In genomic region chr11:84819561-84819960, GRCh38 we compare ENCODE assay signal across 28 cellular contexts.
A peak's percentile ranks its signal among the peaks of the same experiment; 100 is the strongest.
DNase-seq lines count a peak whose midpoint lies in the region; ATAC-seq, FAIRE-seq and TF ChIP-seq lines count a peak whose summit lies in the region.
"Had no signal": no experiment of that assay in that cellular context is flagged by ENCODE, and none has a peak within 500 bp of the region (broad histone marks: within the 10 kb centered on the region; RNA-seq: fewer than 3 reads in every experiment).

No MANE protein-coding gene starts in this region.

- TF ChIP-seq EP300 in tibial nerve (IDR thresholded peaks at IDR 0.05): no peak

- H3K4me3 ChIP-seq in AG10803 (ENCODE audit: low read length): no peak overlapping the region
- no peak overlapping the region for H3K4me3 ChIP-seq in astrocyte (ENCODE audit: insufficient read depth, low read depth, low read length)
- H3K4me3 ChIP-seq in mesendoderm (ENCODE audit: low read length): no peak overlapping the region
- no peak overlapping the region for H3K4me3 ChIP-seq in tibial nerve
- H3K4me3 ChIP-seq: lower lobe of right lung, ovary, SJSA1, skin epidermis had no signal

- no peak overlapping the region for H3K18ac ChIP-seq in mesendoderm (ENCODE audit: low read length)

- H2AK5ac ChIP-seq in mesendoderm (ENCODE audit: low read length): no peak overlapping the region

- no peak for ATAC-seq in GM21723 (IDR thresholded peaks at IDR 0.05; ENCODE audit: unreplicated experiment)
- ATAC-seq: activated naive CD4-positive, alpha-beta T cell treated with anti-CD3 and anti-CD28 coated beads, Interleukin-2, amount 50 U/mL, for 72 hours; effector memory CD8-positive, alpha-beta T cell; lower lobe of right lung; natural killer cell treated with Interleukin-12 subunit alpha and Interleukin-12 subunit beta and Interleukin-15 and Interleukin-18, amount 100 ng/mL, for 72 hours; stimulated activated memory B cell treated with anti-CD40 and anti-IgM and Interleukin-4, amounts not matched to agents 10 μg/mL and 1 μg/mL and 100 μg/mL, for 72 hours had no signal

- no peak overlapping the region for H3K56ac ChIP-seq in mesendoderm (ENCODE audit: low read length)

- H3K79me2 ChIP-seq in astrocyte (ENCODE audit: insufficient read depth, low read length) (no peaks in the 10 kb centered on the region), mesendoderm (ENCODE audit: control insufficient read depth, insufficient read depth, low read length) (no peaks in the 10 kb centered on the region)

- H3K27ac ChIP-seq in astrocyte (ENCODE audit: low read depth, low read length) (no peak overlapping the region), mesendoderm (ENCODE audit: low read depth, low read length) (no peak overlapping the region), tibial nerve (no peak overlapping the region)
- H3K27ac ChIP-seq: lower lobe of right lung, ovary, SJSA1, skin epidermis had no signal

- H4K5ac ChIP-seq in mesendoderm (ENCODE audit: low read length): no peak overlapping the region

- no peaks in the 10 kb centered on the region for H3K79me1 ChIP-seq in mesendoderm (ENCODE audit: low read length)

- no peak overlapping the region for H4K8ac ChIP-seq in mesendoderm (ENCODE audit: low read depth, low read length)

- no peak overlapping the region for H2AFZ ChIP-seq in astrocyte (ENCODE audit: low read depth, low read length)

- H3K27me3 Mint-ChIP-seq in astrocyte (ENCODE audit: low read depth, unreplicated experiment): no peaks in the 10 kb centered on the region
- H3K27me3 Mint-ChIP-seq: activated CD4-positive, alpha-beta T cell treated with anti-CD3 and anti-CD28 coated beads, Interleukin-2, amount 10 ng/mL, durations not matched to agents 24 days and 14 days; effector memory CD8-positive, alpha-beta T cell; natural killer cell treated with Interleukin-12 subunit alpha and Interleukin-12 subunit beta and Interleukin-15 and Interleukin-18, amount 100 ng/mL, for 72 hours; stimulated activated memory B cell treated with anti-CD40 and anti-IgM and Interleukin-4, amounts not matched to agents 10 μg/mL and 1 μg/mL and 100 μg/mL, for 72 hours had no signal

- FAIRE-seq in astrocyte (lab: Jason Lieb, UNC): no peak
- FAIRE-seq: islet of Langerhans had no signal

- H3K9ac ChIP-seq in astrocyte (ENCODE audit: low read length): no peak overlapping the region
- no peak overlapping the region for H3K9ac ChIP-seq in mesendoderm (ENCODE audit: low read length)

- H3K36me3 ChIP-seq in astrocyte (ENCODE audit: insufficient read depth, low read length) (no peaks in the 10 kb centered on the region), mesendoderm (ENCODE audit: control insufficient read depth, insufficient read depth, low read length) (no peaks in the 10 kb centered on the region), tibial nerve (no peaks in the 10 kb centered on the region)
- H3K36me3 ChIP-seq: lower lobe of right lung, ovary, SJSA1 had no signal

- no peak for TF ChIP-seq CTCF in AG10803 (conservative IDR thresholded peaks at IDR 0.05; ENCODE audit: low read length)
- TF ChIP-seq CTCF in astrocyte (IDR thresholded peaks at IDR 0.05; ENCODE audit: insufficient read depth, low read depth, low read length): no peak
- no peak for TF ChIP-seq CTCF in tibial nerve (IDR thresholded peaks at IDR 0.05)

- no peak overlapping the region for H3K23ac ChIP-seq in mesendoderm (ENCODE audit: low read length)

- no peaks in the 10 kb centered on the region for H3K9me3 Mint-ChIP-seq in astrocyte (ENCODE audit: unreplicated experiment)
- H3K9me3 Mint-ChIP-seq: activated CD4-positive, alpha-beta T cell treated with anti-CD3 and anti-CD28 coated beads, Interleukin-2, amount 10 ng/mL, durations not matched to agents 24 days and 14 days; stimulated activated memory B cell treated with anti-CD40 and anti-IgM and Interleukin-4, amounts not matched to agents 10 μg/mL and 1 μg/mL and 100 μg/mL, for 72 hours had no signal

- H2BK15ac ChIP-seq in mesendoderm (replicated peaks; ENCODE audit: low read depth): no peak overlapping the region

- no peak overlapping the region for H3K4ac ChIP-seq in mesendoderm (ENCODE audit: low read depth, low read length)

- H3K4me2 ChIP-seq in astrocyte (ENCODE audit: low read length) (no peak overlapping the region), mesendoderm (ENCODE audit: low read length) (no peak overlapping the region)

- no peaks in the 10 kb centered on the region for H3K36me3 Mint-ChIP-seq in astrocyte (ENCODE audit: low read depth, unreplicated experiment)
- H3K36me3 Mint-ChIP-seq: activated naive CD4-positive, alpha-beta T cell treated with anti-CD3 and anti-CD28 coated beads, Interleukin-2, amount 50 U/mL, for 72 hours; natural killer cell treated with Interleukin-12 subunit alpha and Interleukin-12 subunit beta and Interleukin-15 and Interleukin-18, amount 100 ng/mL, for 72 hours; stimulated activated memory B cell treated with anti-CD40 and anti-IgM and Interleukin-4, amounts not matched to agents 10 μg/mL and 1 μg/mL and 100 μg/mL, for 72 hours had no signal

- whole genome bisulfite sequencing in mesendoderm (ENCODE audit: extremely low coverage, insufficient coverage, low lambda C conversion rate): no CpG with 5 or more reads among the region's 2 CpGs
- WGBS in tibial nerve, 2 donors: 72 to 78% methylated on average over 2 of the region's 2 CpGs

- H2BK120ac ChIP-seq in mesendoderm (ENCODE audit: low read depth, low read length): no peak overlapping the region

- H3K4me1 ChIP-seq in astrocyte (ENCODE audit: insufficient read depth, low read length) (no peaks in the 10 kb centered on the region), mesendoderm (ENCODE audit: control insufficient read depth, low read depth, low read length) (peaks cover 2% of the 10 kb centered on the region), tibial nerve (no peaks in the 10 kb centered on the region)
- H3K4me1 ChIP-seq: Caco-2, lower lobe of right lung had no signal

- TF ChIP-seq POLR2A in tibial nerve (IDR thresholded peaks at IDR 0.05): no peak

- H3K4me3 Mint-ChIP-seq in astrocyte (ENCODE audit: unreplicated experiment): no peak overlapping the region
- H3K4me3 Mint-ChIP-seq: activated CD4-positive, alpha-beta T cell treated with anti-CD3 and anti-CD28 coated beads, Interleukin-2, amount 10 ng/mL, durations not matched to agents 24 days and 14 days; effector memory CD8-positive, alpha-beta T cell; natural killer cell treated with Interleukin-12 subunit alpha and Interleukin-12 subunit beta and Interleukin-15 and Interleukin-18, amount 100 ng/mL, for 72 hours; stimulated activated memory B cell treated with anti-CD40 and anti-IgM and Interleukin-4, amounts not matched to agents 10 μg/mL and 1 μg/mL and 100 μg/mL, for 72 hours had no signal

- no peaks in the 10 kb centered on the region for H4K20me1 ChIP-seq in astrocyte (ENCODE audit: insufficient read depth, low read length)

- peak; percentile 11 for DNase-seq in AG10803 (ENCODE audit: low read depth)
- DNase-seq in EL: peak; percentile 26
- DNase-seq in astrocyte (ENCODE audit: low read depth): no peak
- peak; percentile 43 for DNase-seq in mesendoderm
- DNase-seq in NCI-H187 treated with DMSO at 0.1 percent for 48 hours (lab: John Stamatoyannopoulos, UW): no peak
- no peak for DNase-seq in NCI-H1048 (lab: John Stamatoyannopoulos, UW)
- no peak for DNase-seq in tibial nerve (ENCODE audit: low spot score in 2 of 2)
- DNase-seq: activated CD4-positive, alpha-beta T cell treated with anti-CD3 and anti-CD28 coated beads, Interleukin-2, amount 10 ng/mL, durations not matched to agents 24 days and 14 days; activated effector memory CD4-positive, alpha-beta T cell treated with Interleukin-2 at 50 U/mL for 16 hours; activated T-cell treated with anti-CD3 and anti-CD28 coated beads, Interleukin-2, amount 50 U/mL, for 1 hour; amygdala; C1 segment of cervical spinal cord; Caco-2; cortex of kidney; DND-41; effector memory CD8-positive, alpha-beta T cell; IMR-90; lower lobe of right lung; NCI-H69; ovary; T-helper 9 cell had no signal

- H3K9me3 ChIP-seq in astrocyte (ENCODE audit: insufficient read depth, low read depth, low read length) (no peaks in the 10 kb centered on the region), tibial nerve (no peaks in the 10 kb centered on the region)
- H3K9me3 ChIP-seq: Caco-2, lower lobe of right lung, ovary, SJSA1 had no signal

- peaks cover 8% of the 10 kb centered on the region for H3K4me1 Mint-ChIP-seq in astrocyte (ENCODE audit: low read depth, unreplicated experiment)
- H3K4me1 Mint-ChIP-seq: activated CD4-positive, alpha-beta T cell treated with anti-CD3 and anti-CD28 coated beads, Interleukin-2, amount 10 ng/mL, durations not matched to agents 24 days and 14 days; stimulated activated memory B cell treated with anti-CD40 and anti-IgM and Interleukin-4, amounts not matched to agents 10 μg/mL and 1 μg/mL and 100 μg/mL, for 72 hours had no signal

- H3K27me3 ChIP-seq in astrocyte (ENCODE audit: insufficient read depth, low read length): no peaks in the 10 kb centered on the region
- H3K27me3 ChIP-seq in mesendoderm (ENCODE audit: insufficient read depth, low read length, poor library complexity): no peaks in the 10 kb centered on the region
- no peaks in the 10 kb centered on the region for H3K27me3 ChIP-seq in tibial nerve
- H3K27me3 ChIP-seq: ovary, SJSA1 had no signal

- no peak overlapping the region for H2BK5ac ChIP-seq in mesendoderm (ENCODE audit: low read length)

- H3K27ac Mint-ChIP-seq in astrocyte (ENCODE audit: unreplicated experiment): peak overlapping the region; percentile 2
- H3K27ac Mint-ChIP-seq: activated CD4-positive, alpha-beta T cell treated with anti-CD3 and anti-CD28 coated beads, Interleukin-2, amount 10 ng/mL, durations not matched to agents 24 days and 14 days; activated naive CD4-positive, alpha-beta T cell treated with anti-CD3 and anti-CD28 coated beads, Interleukin-2, amount 50 U/mL, for 72 hours; effector memory CD8-positive, alpha-beta T cell; natural killer cell treated with Interleukin-12 subunit alpha and Interleukin-12 subunit beta and Interleukin-15 and Interleukin-18, amount 100 ng/mL, for 72 hours; stimulated activated memory B cell treated with anti-CD40 and anti-IgM and Interleukin-4, amounts not matched to agents 10 μg/mL and 1 μg/mL and 100 μg/mL, for 72 hours had no signal

Comparison
In these comparisons a context has a peak if more than half of its experiments do, and no peak if none do; other contexts are left out.
1. DNase-seq: peak in AG10803 (single experiment), EL (single experiment) and mesendoderm (single experiment); none in astrocyte (single experiment), NCI-H187 treated with DMSO at 0.1 percent for 48 hours (single experiment), NCI-H1048 (single experiment) and tibial nerve (0 of 2).